ENCODE assay signal across 1 cellular context in genomic region chr7:1457059-1457948, GRCh38.
TF ChIP-seq lines count a peak whose summit lies in the region.

No MANE protein-coding gene starts in this region.

TF ChIP-seq in HepG2, 621 proteins besides CTCF, POLR2A, EP300 and RAD21 (continued from another document and continues in another):
- peak; percentile 91 for TF ChIP-seq ZNF770 (CRISPR knock-in tag; IDR thresholded peaks at IDR 0.05)
- TF ChIP-seq ZNF891 (CRISPR knock-in tag; IDR thresholded peaks at IDR 0.05), result 0 out of 2 replicates have a peak, but pooled peaks have one; percentile 20
- 0 out of 2 replicates have a peak, but pooled peaks have one; percentile 42 for TF ChIP-seq ESRRA (CRISPR knock-in tag; IDR thresholded peaks at IDR 0.05; ENCODE audit: low read depth)
- TF ChIP-seq ZFX (CRISPR knock-in tag; IDR thresholded peaks at IDR 0.05; ENCODE audit: low read depth), result peak; percentile 45; the same call in 1 of the 2 replicates
- TF ChIP-seq DPF2 (CRISPR knock-in tag; IDR thresholded peaks at IDR 0.05; ENCODE audit: borderline replicate concordance, low read depth), result peak; percentile 51; the same call in 1 of the 2 replicates
- TF ChIP-seq RXRB (CRISPR knock-in tag; IDR thresholded peaks at IDR 0.05; ENCODE audit: borderline replicate concordance), result no peak
- TF ChIP-seq ZNF607 (CRISPR knock-in tag; IDR thresholded peaks at IDR 0.05; ENCODE audit: borderline replicate concordance), result 0 out of 2 replicates have a peak, but pooled peaks have one; percentile 36
- 0 out of 2 replicates have a peak, but pooled peaks have one; percentile 35 for TF ChIP-seq MNT (IDR thresholded peaks at IDR 0.05)
- TF ChIP-seq HOXA3 (CRISPR knock-in tag; IDR thresholded peaks at IDR 0.05), result peak; percentile 13; the same call in 1 of the 2 replicates
- TF ChIP-seq BRD4 (CRISPR knock-in tag; IDR thresholded peaks at IDR 0.05), result 0 out of 2 replicates have a peak, but pooled peaks have one; percentile 31
- TF ChIP-seq FOXP4 (CRISPR knock-in tag; IDR thresholded peaks at IDR 0.05), result peak; percentile 27; the same call in 1 of the 2 replicates
- TF ChIP-seq ZNF614 (CRISPR knock-in tag; IDR thresholded peaks at IDR 0.05; ENCODE audit: borderline replicate concordance), result peak; percentile 30; the same call in 1 of the 2 replicates
- TF ChIP-seq PRDM15 (CRISPR knock-in tag; IDR thresholded peaks at IDR 0.05), result peak; percentile 53; the same call in 1 of the 2 replicates
- no peak for TF ChIP-seq ZNF337 (CRISPR knock-in tag; IDR thresholded peaks at IDR 0.05; ENCODE audit: borderline replicate concordance, low read depth)
- 0 out of 2 replicates have a peak, but pooled peaks have one; percentile 42 for TF ChIP-seq ZNF609 (CRISPR knock-in tag; IDR thresholded peaks at IDR 0.05; ENCODE audit: borderline replicate concordance)
- TF ChIP-seq ARID4A (CRISPR knock-in tag; IDR thresholded peaks at IDR 0.05; ENCODE audit: borderline replicate concordance), result peak; percentile 52; the same call in 1 of the 2 replicates
- peak; percentile 35; the same call in 1 of the 2 replicates for TF ChIP-seq MAX (IDR thresholded peaks at IDR 0.05)
- TF ChIP-seq ZMYM3 (CRISPR knock-in tag; IDR thresholded peaks at IDR 0.05), result peak; percentile 53; the same call in 1 of the 2 replicates
- TF ChIP-seq ZNF180 (CRISPR knock-in tag; IDR thresholded peaks at IDR 0.05; ENCODE audit: borderline replicate concordance, low read depth), result no peak
- TF ChIP-seq BCL3 (CRISPR knock-in tag; IDR thresholded peaks at IDR 0.05), result 0 out of 2 replicates have a peak, but pooled peaks have one; percentile 14
- TF ChIP-seq HDAC2 (CRISPR knock-in tag; IDR thresholded peaks at IDR 0.05), result 0 out of 2 replicates have a peak, but pooled peaks have one; percentile 25
- peak; percentile 61 for TF ChIP-seq ZNF501 (CRISPR knock-in tag; IDR thresholded peaks at IDR 0.05)
- TF ChIP-seq POGZ (CRISPR knock-in tag; IDR thresholded peaks at IDR 0.05), result no peak
- TF ChIP-seq POLR2G (IDR thresholded peaks at IDR 0.05; ENCODE audit: low read depth, low read length), result peak; percentile 36; the same call in 1 of the 2 replicates
- peak; percentile 25 for TF ChIP-seq IKZF4 (CRISPR knock-in tag; IDR thresholded peaks at IDR 0.05; ENCODE audit: borderline replicate concordance, low read depth, not compliant biosample characterization)
- no peak for TF ChIP-seq ZNF792 (CRISPR knock-in tag; IDR thresholded peaks at IDR 0.05)
- TF ChIP-seq ZNF558 (CRISPR knock-in tag; IDR thresholded peaks at IDR 0.05; ENCODE audit: borderline replicate concordance), result no peak
